13 cellular contexts compared by ENCODE assay signal in genomic region chr2:43165378-43166025, GRCh38.
DNase-seq lines count a peak whose midpoint lies in the region; ATAC-seq, FAIRE-seq and TF ChIP-seq lines count a peak whose summit lies in the region.
"Had no signal": no experiment of that assay in that cellular context is flagged by ENCODE, and none has a peak within 500 bp of the region (broad histone marks: within the 10 kb centered on the region; RNA-seq: fewer than 3 reads in every experiment).

No MANE protein-coding gene starts in this region.

- no peaks in the 10 kb centered on the region for H3K23me2 ChIP-seq in H1 (ENCODE audit: low read depth, low read length)

- H3K14ac ChIP-seq in H1 (ENCODE audit: insufficient read length): no peak overlapping the region

- H3K9me3 ChIP-seq in DND-41 (ENCODE audit: insufficient read depth, low read length, severe bottlenecking) (no peaks in the 10 kb centered on the region), Loucy (ENCODE audit: insufficient read depth, low read depth, low read length) (no peaks in the 10 kb centered on the region), H1 (ENCODE audit: insufficient read depth in 2 of 2, low read depth in 1 of 2, low read length in 1 of 2) (no peaks in the 10 kb centered on the region), neutrophil (no peaks in the 10 kb centered on the region)
- H3K9me3 ChIP-seq: MG63 had no signal

- H3K4me2 ChIP-seq in DND-41 (ENCODE audit: insufficient read depth, low read length): no peak overlapping the region
- H3K4me2 ChIP-seq in Loucy (ENCODE audit: low read depth, low read length, poor library complexity, severe bottlenecking): no peak overlapping the region
- H3K4me2 ChIP-seq in H1 (ENCODE audit: insufficient read depth in 1 of 2, low read depth in 2 of 2, low read length in 2 of 2): no peak overlapping the region

- H3K9ac ChIP-seq in DND-41 (ENCODE audit: low read depth, low read length) (no peak overlapping the region), Loucy (ENCODE audit: low read depth, low read length, poor library complexity, severe bottlenecking) (no peak overlapping the region), H1 (replicated peaks in 1 of 4; ENCODE audit: extremely low read depth in 1 of 4, low read depth in 3 of 4, low read length in 3 of 4) (no peak overlapping the region)

- H2AK5ac ChIP-seq in H1 (ENCODE audit: low read depth, low read length): no peak overlapping the region

- no peak overlapping the region for H4K5ac ChIP-seq in H1 (ENCODE audit: insufficient read length, low read depth, low read length)

- H4K20me1 ChIP-seq in DND-41 (ENCODE audit: insufficient read depth, low read length) (no peaks in the 10 kb centered on the region), Loucy (ENCODE audit: insufficient read depth, low read length, poor library complexity, severe bottlenecking) (no peaks in the 10 kb centered on the region), H1 (replicated peaks in 1 of 2; ENCODE audit: control insufficient read depth in 1 of 2, insufficient read depth in 2 of 2, low read length in 2 of 2) (no peaks in the 10 kb centered on the region)

- no peak for DNase-seq in DND-41
- DNase-seq in H1 (ENCODE audit: low read depth in 1 of 2, low spot score in 2 of 2): no peak
- no peak for DNase-seq in middle frontal gyrus (ENCODE audit: extremely low spot score, low spot score)
- DNase-seq: activated naive CD4-positive, alpha-beta T cell treated with anti-CD3 and anti-CD28 coated beads, Interleukin-2, amount 50 U/mL, for 16 hours; Calu3; cortex of kidney; MG63; substantia nigra had no signal

- 92% methylated on average over 8 of the region's 8 CpGs; no CpG with 5 or more reads in 1 of the 2 experiments for WGBS in H1 (ENCODE audit: extremely low coverage in 1 of 2, insufficient coverage in 1 of 2, insufficient read length in 1 of 2, insufficient replicate concordance in 2 of 2, low coverage in 1 of 2, low lambda C conversion rate in 2 of 2, missing lambda C conversion rate in 1 of 2), 2 experiments

- H3F3A ChIP-seq in Loucy (ENCODE audit: low read depth): no peaks in the 10 kb centered on the region

- no peak overlapping the region for H2BK120ac ChIP-seq in H1 (replicated peaks; ENCODE audit: low read depth, low read length)

- H3K27ac ChIP-seq in DND-41 (ENCODE audit: low read length) (peak overlapping the region; percentile 50), H1 (ENCODE audit: low read depth, low read length) (no peak overlapping the region), neutrophil (peak overlapping the region; percentile 74)

- TF ChIP-seq RAD21 in H1 (IDR thresholded peaks at IDR 0.05 in 1 of 2, conservative IDR thresholded peaks at IDR 0.05 in 1 of 2; ENCODE audit: low read depth in 2 of 2, low read length in 2 of 2): peak; percentile 54 to 64

- no peak overlapping the region for H3K4ac ChIP-seq in H1 (replicated peaks; ENCODE audit: insufficient read length, low read depth, low read length)

- TF ChIP-seq EP300 in H1 (IDR thresholded peaks at IDR 0.05; ENCODE audit: borderline replicate concordance in 1 of 2, low read depth in 2 of 2, low read length in 2 of 2): no peak

- H3K27me3 ChIP-seq in DND-41 (ENCODE audit: insufficient read depth, low read length, poor library complexity) (no peaks in the 10 kb centered on the region), Loucy (ENCODE audit: insufficient read depth, low read length, poor library complexity, severe bottlenecking) (no peaks in the 10 kb centered on the region), H1 (replicated peaks in 1 of 4; ENCODE audit: control insufficient read depth in 3 of 4, extremely low read depth in 1 of 4, insufficient read depth in 3 of 4, low read length in 3 of 4) (no peaks in the 10 kb centered on the region), neutrophil (no peaks in the 10 kb centered on the region)
- H3K27me3 ChIP-seq: MG63 had no signal

- no peak for ATAC-seq in DND-41 (ENCODE audit: insufficient read depth, low read depth)
- no peak for ATAC-seq in HG03280 (IDR thresholded peaks at IDR 0.05; ENCODE audit: unreplicated experiment)
- ATAC-seq in GM18519 (IDR thresholded peaks at IDR 0.05; ENCODE audit: low FRiP score, unreplicated experiment): no peak
- ATAC-seq: Panc1 had no signal

- no peak overlapping the region for H3K4me3 ChIP-seq in DND-41 (ENCODE audit: low read depth in 1 of 2, low read length in 2 of 2)
- no peak overlapping the region for H3K4me3 ChIP-seq in Loucy (ENCODE audit: low read length, poor library complexity, severe bottlenecking)
- no peak overlapping the region for H3K4me3 ChIP-seq in H1 (ENCODE audit: extremely low read depth in 1 of 4, insufficient read depth in 2 of 4, low read depth in 3 of 4, low read length in 4 of 4)
- H3K4me3 ChIP-seq in neutrophil (ENCODE audit: low read depth in 1 of 2, low read length in 1 of 2): no peak overlapping the region
- H3K4me3 ChIP-seq: MG63 had no signal

- POLR2A ChIA-PET in H1 (lab: Charles Lee; ENCODE audit: partially characterized antibody): no interaction called here

- TF ChIP-seq CTCF in DND-41 (IDR thresholded peaks at IDR 0.05; ENCODE audit: borderline replicate concordance, extremely low read depth, low read length, poor library complexity, severe bottlenecking) (peak; percentile 48), Loucy (conservative IDR thresholded peaks at IDR 0.05; ENCODE audit: low read length) (peak; percentile 56), H1 (IDR thresholded peaks at IDR 0.05; ENCODE audit: control extremely low read depth in 1 of 3, insufficient read depth in 1 of 3, low read depth in 1 of 3, low read length in 3 of 3) (peak; percentile 62 to 74 (median 72)), neutrophil (IDR thresholded peaks at IDR 0.05) (no peak)

- no peak for TF ChIP-seq POLR2A in H1 (IDR thresholded peaks at IDR 0.05; ENCODE audit: control extremely low read depth in 1 of 2, low read depth in 2 of 2, low read length in 2 of 2)

- H3K4me1 ChIP-seq in DND-41 (ENCODE audit: insufficient read depth, low read length) (peaks cover 40% of the 10 kb centered on the region), Loucy (ENCODE audit: insufficient read depth, low read length, poor library complexity, severe bottlenecking) (peaks cover 28% of the 10 kb centered on the region), H1 (replicated peaks in 1 of 4; ENCODE audit: control insufficient read depth in 3 of 4, insufficient read depth in 4 of 4, low read length in 3 of 4) (peaks cover 0 to 12% (median 2%) of the 10 kb centered on the region in 4 experiments; a peak in 4 of 7 replicates), neutrophil (ENCODE audit: control insufficient read depth in 1 of 2, insufficient read depth in 1 of 2, low read depth in 1 of 2, low read length in 1 of 2) (peaks cover 48 to 56% of the 10 kb centered on the region in 2 experiments)

- H2AFZ ChIP-seq in DND-41 (ENCODE audit: low read depth, low read length): no peak overlapping the region
- no peak overlapping the region for H2AFZ ChIP-seq in Loucy (ENCODE audit: low read length)
- H2AFZ ChIP-seq in H1 (ENCODE audit: low read length): no peak overlapping the region

- no peak for FAIRE-seq in H1 (lab: Jason Lieb, UNC)

- no peaks in the 10 kb centered on the region for H3K79me1 ChIP-seq in H1 (ENCODE audit: low read depth, low read length)

- no peak overlapping the region for H2BK15ac ChIP-seq in H1 (ENCODE audit: low read length)

- no peaks in the 10 kb centered on the region for H3K9me2 ChIP-seq in Loucy (replicated peaks; ENCODE audit: low read depth, low read length)

- no peak overlapping the region for H3K56ac ChIP-seq in H1 (replicated peaks; ENCODE audit: insufficient read length, low read depth, low read length)

- H2BK5ac ChIP-seq in H1 (ENCODE audit: low read depth, low read length): peak overlapping the region; percentile 26; the same call in 1 of the 2 replicates

- H3K79me2 ChIP-seq in DND-41 (ENCODE audit: insufficient read depth, low read length) (no peaks in the 10 kb centered on the region), Loucy (ENCODE audit: insufficient read depth, low read length) (no peaks in the 10 kb centered on the region), H1 (ENCODE audit: control insufficient read depth in 1 of 2, insufficient read depth in 2 of 2, low read length in 2 of 2) (no peaks in the 10 kb centered on the region)

- H3K23ac ChIP-seq in H1 (ENCODE audit: insufficient read length): no peak overlapping the region

- H3K36me3 ChIP-seq in DND-41 (ENCODE audit: insufficient read depth, low read length) (no peaks in the 10 kb centered on the region), Loucy (ENCODE audit: insufficient read depth, low read length) (no peaks in the 10 kb centered on the region), H1 (ENCODE audit: control insufficient read depth in 2 of 4, insufficient read depth in 4 of 4, low read length in 3 of 4) (no peaks in the 10 kb centered on the region), neutrophil (no peaks in the 10 kb centered on the region)
- H3K36me3 ChIP-seq: MG63 had no signal

- CTCF ChIA-PET in H1 (lab: Charles Lee; ENCODE audit: partially characterized antibody): interaction anchor here (0.8 to 8.7 kb wide), 22 partner anchors 8 to 337 kb away, joined by 3 to 85 read pairs (median 4); no protein-coding TSS in a partner anchor

- no peak overlapping the region for H4K91ac ChIP-seq in H1 (replicated peaks; ENCODE audit: insufficient read length, low read length)

- H2BK20ac ChIP-seq in H1 (ENCODE audit: low read length): 0 out of 2 replicates have a peak overlapping the region, but pooled peaks have one; percentile 0

- no peak overlapping the region for H4K8ac ChIP-seq in H1 (ENCODE audit: extremely low read depth, insufficient read depth, low read length)

- no peak overlapping the region; the same call in 1 of the 2 replicates for H3K18ac ChIP-seq in H1 (ENCODE audit: extremely low read depth, low read length)

- 0 out of 2 replicates have a peak overlapping the region, but pooled peaks have one; percentile 50 for H2BK12ac ChIP-seq in H1 (ENCODE audit: low read depth, low read length)

TF ChIP-seq in H1, 55 proteins besides CTCF, POLR2A, EP300 and RAD21 (continues in another document):
- TF ChIP-seq BRCA1 (IDR thresholded peaks at IDR 0.05; ENCODE audit: low read depth, low read length) (no peak), FOSL1 (IDR thresholded peaks at IDR 0.05; ENCODE audit: insufficient read depth, low read depth, low read length) (no peak), NANOG (IDR thresholded peaks at IDR 0.05; ENCODE audit: insufficient read depth, low read depth, low read length, poor library complexity, severe bottlenecking) (no peak), RBBP5 (IDR thresholded peaks at IDR 0.05; ENCODE audit: borderline replicate concordance, low read depth, low read length) (no peak), SIX5 (IDR thresholded peaks at IDR 0.05; ENCODE audit: low read depth, low read length) (no peak), USF2 (IDR thresholded peaks at IDR 0.05; ENCODE audit: low read length) (no peak)
